In the genomic region with DNA sequence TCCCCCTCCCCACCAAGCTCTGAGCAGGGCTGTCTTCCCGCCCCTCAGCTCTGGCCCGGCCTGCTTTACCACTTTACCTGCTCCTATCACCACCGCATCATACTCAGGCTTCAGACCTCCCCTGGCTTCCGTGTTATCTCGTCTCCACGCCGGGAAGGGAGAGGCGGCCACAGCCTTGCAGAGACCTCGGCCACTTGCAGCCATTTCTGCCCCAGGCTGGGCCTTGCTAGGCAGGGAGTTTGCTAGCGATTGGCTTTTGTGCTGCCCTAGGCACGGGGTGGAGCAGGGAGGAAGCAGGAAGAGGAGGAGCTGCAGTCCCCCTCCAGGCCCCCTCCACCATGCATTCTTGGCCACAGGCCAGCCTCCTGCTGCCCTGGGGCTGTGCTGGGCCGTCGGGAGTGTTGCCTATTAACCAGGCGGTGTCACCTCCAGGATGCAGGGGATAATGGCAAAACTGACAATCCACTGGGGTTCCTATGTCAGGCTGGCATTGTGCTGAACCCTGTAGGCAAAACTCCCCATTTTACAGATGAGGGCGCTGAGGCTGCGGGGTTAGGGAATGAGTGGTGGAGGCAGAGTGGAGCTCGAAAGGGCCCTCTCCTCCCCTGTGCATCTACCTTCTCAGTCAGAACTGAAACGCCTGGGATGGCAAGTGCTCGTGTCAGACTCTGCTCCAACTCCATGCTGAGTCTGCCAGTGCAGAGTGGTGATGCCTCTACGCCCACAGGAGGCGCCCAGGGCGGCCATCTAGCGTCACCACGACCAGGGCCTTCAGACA, we compare ENCODE assay signal across 8 cellular contexts. TPM values are rescaled to one million over a fixed set of nuclear protein-coding genes. Genes with fewer than 3 reads are reported as not detected.
DNase-seq lines count a peak whose midpoint lies in the region; ATAC-seq and TF ChIP-seq lines count a peak whose summit lies in the region.

Gene PYROXD2 (minus strand): TSS at position 251 of the 778 bp plus-strand sequence. CDS start 47 bp downstream, at position 204.

- H3K27me3 Mint-ChIP-seq in activated CD4-positive, alpha-beta T cell treated with anti-CD3 and anti-CD28 coated beads, Interleukin-2, amount 10 ng/mL, durations not matched to agents 7 days and 5 days = no peaks in the 10 kb centered on the region

- POLR2A ChIA-PET in activated CD4-positive, alpha-beta T cell treated with anti-CD3 and anti-CD28 coated beads, Interleukin-2, amount 10 ng/mL, durations not matched to agents 7 days and 5 days (lab: Charles Lee) = no interaction called here

- H3K36me3 Mint-ChIP-seq in activated CD4-positive, alpha-beta T cell treated with anti-CD3 and anti-CD28 coated beads, Interleukin-2, amount 10 ng/mL, durations not matched to agents 7 days and 5 days (ENCODE audit: low read depth) = peaks cover 10% of the 10 kb centered on the region

- CTCF ChIA-PET in activated CD4-positive, alpha-beta T cell treated with anti-CD3 and anti-CD28 coated beads, Interleukin-2, amount 10 ng/mL, durations not matched to agents 7 days and 5 days (lab: Charles Lee) = interaction anchor here (1.0 kb wide), 1 partner anchor 13 kb away, joined by 3 read pairs; no protein-coding TSS in a partner anchor

- no peak for TF ChIP-seq CTCF in GM10266 (IDR thresholded peaks at IDR 0.05; ENCODE audit: control insufficient read depth, insufficient read depth, low read depth, missing control alignments)

- no peaks in the 10 kb centered on the region for H3K9me3 Mint-ChIP-seq in activated CD4-positive, alpha-beta T cell treated with anti-CD3 and anti-CD28 coated beads, Interleukin-2, amount 10 ng/mL, durations not matched to agents 7 days and 5 days

- H3K4me1 Mint-ChIP-seq in activated CD4-positive, alpha-beta T cell treated with anti-CD3 and anti-CD28 coated beads, Interleukin-2, amount 10 ng/mL, durations not matched to agents 7 days and 5 days = peaks cover 15% of the 10 kb centered on the region

- intact Hi-C loops in left colon (cut with DNase I, micrococcal nuclease) = no loop called here

- peak within 1 kb of the TSS; percentile 89 for H3K27ac Mint-ChIP-seq in activated CD4-positive, alpha-beta T cell treated with anti-CD3 and anti-CD28 coated beads, Interleukin-2, amount 10 ng/mL, durations not matched to agents 7 days and 5 days

- ATAC-seq in GM21619 (IDR thresholded peaks at IDR 0.05; ENCODE audit: unreplicated experiment) (peak; percentile 49), left colon (peak; percentile 95)

- peak; percentile 93 for DNase-seq in Ammon's horn (ENCODE audit: low spot score)
- peak; percentile 83 for DNase-seq in NCI-H1694 (lab: John Stamatoyannopoulos, UW)
- peak; percentile 40 for DNase-seq in activated CD4-positive, alpha-beta T cell treated with anti-CD3 and anti-CD28 coated beads, Interleukin-2, amount 10 ng/mL, durations not matched to agents 7 days and 5 days
- peak; percentile 84 for DNase-seq in ecto neural progenitor cell (ENCODE audit: low spot score)
- peak; percentile 93 to 95 for DNase-seq in left colon
- DNase-seq in stimulated activated CD4-positive, alpha-beta T cell treated with anti-CD3 and anti-CD28 coated beads, Interleukin-1b, Interleukin-23, amount 100 ng/mL, for 4 hours (ENCODE audit: low read depth in 2 of 2) = peak; percentile 6 to 30
- no peak for DNase-seq in GM10266 (ENCODE audit: extremely low spot score)

- H3K4me3 Mint-ChIP-seq in activated CD4-positive, alpha-beta T cell treated with anti-CD3 and anti-CD28 coated beads, Interleukin-2, amount 10 ng/mL, durations not matched to agents 7 days and 5 days = peak within 1 kb of the TSS; percentile 81

RNA-seq across cellular contexts. Expression of gene PYROXD2, which starts in this region (rescaled TPM):
- 1 to 10 TPM; 6.2 to 10.0 TPM for total RNA-seq in activated CD4-positive, alpha-beta T cell treated with anti-CD3 and anti-CD28 coated beads, Interleukin-2, amount 10 ng/mL, durations not matched to agents 7 days and 5 days
- total RNA-seq in left colon = 10 to 100 TPM in 1 of 2 donors, 1 to 10 TPM in 1; 6.0 to 13.4 TPM
